Comparison of ENCODE assay signal across 8 cellular contexts in the genomic region with DNA sequence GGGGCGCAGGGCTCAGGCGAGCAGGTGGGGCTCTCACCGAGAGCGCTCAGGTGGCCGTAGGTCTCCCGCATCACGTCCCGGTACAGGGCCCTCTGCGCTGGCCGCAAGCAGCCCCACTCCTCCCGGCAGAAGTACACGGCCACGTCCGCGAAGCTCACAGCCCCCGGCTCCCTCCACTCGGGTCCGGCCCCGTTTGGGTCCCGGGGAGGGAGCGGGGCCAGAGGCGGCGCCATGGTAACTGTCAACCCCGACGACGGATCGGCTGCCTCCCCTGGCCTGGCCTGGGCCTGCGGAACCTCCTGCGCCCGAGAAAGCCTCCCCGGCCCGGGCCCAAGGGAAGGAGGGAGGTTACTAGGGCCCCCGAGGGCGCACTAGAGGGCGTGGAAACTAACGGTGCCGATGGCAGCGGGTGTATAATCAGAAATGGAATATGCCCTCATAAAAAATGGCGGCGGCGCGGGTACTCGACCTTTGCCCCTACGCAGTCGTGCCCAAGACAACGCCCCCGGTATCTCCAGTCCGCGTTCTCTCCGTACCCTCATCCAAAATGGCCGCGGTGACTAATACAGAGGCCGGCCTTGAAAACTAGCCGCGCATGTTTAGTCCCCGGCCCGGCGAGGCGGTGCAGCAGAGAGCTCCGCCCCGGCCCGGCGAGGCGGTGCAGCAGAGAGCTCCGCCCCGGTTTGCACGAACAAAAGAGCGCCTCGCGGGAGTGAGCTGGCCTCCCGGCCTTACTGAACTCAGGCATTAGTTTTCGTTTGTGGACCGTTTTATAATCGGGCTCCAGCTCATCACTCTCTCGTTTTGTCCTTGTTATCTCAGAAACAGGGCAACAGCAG. TPM values are rescaled to one million over a fixed set of nuclear protein-coding genes. Genes with fewer than 3 reads are reported as not detected.
DNase-seq lines count a peak whose midpoint lies in the region; ATAC-seq and TF ChIP-seq lines count a peak whose summit lies in the region.

A gene (minus strand): TSS at position 425 of the 839 bp plus-strand sequence. CDS start 192 bp downstream, at position 233.

- DNase-seq in GM10266 (ENCODE audit: extremely low spot score) = peak; percentile 96
- peak; percentile 98 for DNase-seq in NCI-H1092 treated with DMSO at 0.1 percent for 48 hours (lab: John Stamatoyannopoulos, UW)
- DNase-seq in SKM-1 (lab: John Stamatoyannopoulos, UW; ENCODE audit: unreplicated experiment) = peak; percentile 92
- DNase-seq in activated naive CD4-positive, alpha-beta T cell treated with anti-CD3 and anti-CD28 coated beads, Interleukin-2, amount 50 U/mL, for 72 hours (ENCODE audit: low spot score in 2 of 2) = peak; percentile 96 to 97
- DNase-seq in glomerular endothelial cell (ENCODE audit: extremely low read depth, low read depth, low spot score) = peak; percentile 82
- peak; percentile 92 for DNase-seq in omental fat pad (ENCODE audit: low spot score)
- peak; percentile 98 for DNase-seq in thoracic aorta (ENCODE audit: low spot score)

- ATAC-seq in HG02588 (IDR thresholded peaks at IDR 0.05; ENCODE audit: unreplicated experiment) (peak; percentile 79), omental fat pad (ENCODE audit: low FRiP score) (peak; percentile 99), thoracic aorta (ENCODE audit: insufficient number of reproducible peaks, low FRiP score, low read depth) (peak; percentile 98)
- ATAC-seq in activated naive CD4-positive, alpha-beta T cell treated with anti-CD3 and anti-CD28 coated beads, Interleukin-2, amount 50 U/mL, for 72 hours = peak; percentile 96 to 97

- peaks cover 8 to 25% of the 10 kb centered on the region in 2 donors for H3K4me1 ChIP-seq in thoracic aorta (ENCODE audit: control insufficient read depth in 1 of 2, low read depth in 2 of 2)

- no peaks in the 10 kb centered on the region for H3K9me3 ChIP-seq in thoracic aorta

- no peak for TF ChIP-seq CTCF in GM10266 (IDR thresholded peaks at IDR 0.05; ENCODE audit: control insufficient read depth, insufficient read depth, low read depth, missing control alignments)
- TF ChIP-seq CTCF in omental fat pad (IDR thresholded peaks at IDR 0.05) = no peak
- no peak for TF ChIP-seq CTCF in thoracic aorta (IDR thresholded peaks at IDR 0.05)

- H3K36me3 ChIP-seq in thoracic aorta = peaks cover 22% of the 10 kb centered on the region

- peak within 1 kb of the TSS; percentile 84 for H3K4me3 ChIP-seq in thoracic aorta

- H3K36me3 Mint-ChIP-seq in activated naive CD4-positive, alpha-beta T cell treated with anti-CD3 and anti-CD28 coated beads, Interleukin-2, amount 50 U/mL, for 72 hours = peaks cover 15 to 20% of the 10 kb centered on the region in 2 donors

- H3K27ac ChIP-seq in thoracic aorta = peak within 1 kb of the TSS; percentile 87 to 95

- no peaks in the 10 kb centered on the region for H3K9me3 Mint-ChIP-seq in activated naive CD4-positive, alpha-beta T cell treated with anti-CD3 and anti-CD28 coated beads, Interleukin-2, amount 50 U/mL, for 72 hours

- H3K27me3 ChIP-seq in thoracic aorta (replicated peaks; ENCODE audit: insufficient read depth) = no peaks in the 10 kb centered on the region

- peak within 1 kb of the TSS; percentile 90 to 96 for H3K27ac Mint-ChIP-seq in activated naive CD4-positive, alpha-beta T cell treated with anti-CD3 and anti-CD28 coated beads, Interleukin-2, amount 50 U/mL, for 72 hours

RNA-seq across cellular contexts. Expression of the gene that starts here (rescaled TPM):
- 10 to 100 TPM; 11.1 to 11.6 TPM for total RNA-seq in activated naive CD4-positive, alpha-beta T cell treated with anti-CD3 and anti-CD28 coated beads, Interleukin-2, amount 50 U/mL, for 72 hours
- total RNA-seq in glomerular endothelial cell (9.9 and 12.5 TPM in 2 replicates), omental fat pad (10 to 100 TPM in 2 of 4 donors, 1 to 10 TPM in 2; 4.5 to 15.9 (median 10.1) TPM), thoracic aorta (1 to 10 TPM; 8.5 to 9.6 TPM)

Comparison
In these comparisons a context has a peak if more than half of its experiments do, and no peak if none do; other contexts are left out.
1. Peak in every context shown above with its lines: DNase-seq, ATAC-seq, H3K4me3 ChIP-seq and H3K27ac ChIP-seq.